In genomic region chr2:158457826-158458616, GRCh38 we compare ENCODE assay signal across 8 cellular contexts. TPM values are rescaled to one million over a fixed set of nuclear protein-coding genes. Genes with fewer than 3 reads are reported as not detected.
DNase-seq lines count a peak whose midpoint lies in the region; ATAC-seq and TF ChIP-seq lines count a peak whose summit lies in the region.

No MANE protein-coding gene starts in this region.

- H3K23ac ChIP-seq in neuronal stem cell (ENCODE audit: low read depth, low read length, poor library complexity) = peak overlapping the region; percentile 98

- peak overlapping the region; percentile 52 for H4K8ac ChIP-seq in neuronal stem cell (ENCODE audit: low read depth, low read length)

- H3K4me2 ChIP-seq in OCI-LY1 (ENCODE audit: low read length) (peak overlapping the region; percentile 77), neuronal stem cell (ENCODE audit: insufficient read depth, low read length, poor library complexity, severe bottlenecking) (peak overlapping the region; percentile 63)

- no peaks in the 10 kb centered on the region for H3K36me3 ChIP-seq in CD8-positive, alpha-beta T cell (ENCODE audit: insufficient read depth, low read length)
- H3K36me3 ChIP-seq in OCI-LY1 (ENCODE audit: insufficient read depth, low read length) (no peaks in the 10 kb centered on the region), neuronal stem cell (replicated peaks in 1 of 2; ENCODE audit: control insufficient read depth in 2 of 2, insufficient read depth in 2 of 2, low read length in 2 of 2) (no peaks in the 10 kb centered on the region), tibial artery (no peaks in the 10 kb centered on the region)

- peak overlapping the region; percentile 49 for H3K27ac ChIP-seq in CD8-positive, alpha-beta T cell (ENCODE audit: low read depth, low read length)
- H3K27ac ChIP-seq in OCI-LY1 (ENCODE audit: low read depth, low read length, poor library complexity, severe bottlenecking) = no peak overlapping the region
- peak overlapping the region; percentile 97 for H3K27ac ChIP-seq in neuronal stem cell (replicated peaks; ENCODE audit: low read length)
- H3K27ac ChIP-seq in tibial artery = peak overlapping the region; percentile 92 to 96

- H3K4ac ChIP-seq in neuronal stem cell (ENCODE audit: low read length) = peak overlapping the region; percentile 66

- peaks cover 8% of the 10 kb centered on the region for H3K36me3 Mint-ChIP-seq in CD8-positive, alpha-beta T cell

- H3K4me3 Mint-ChIP-seq in CD8-positive, alpha-beta T cell = peak overlapping the region; percentile 96

- no peaks in the 10 kb centered on the region for H3K79me1 ChIP-seq in neuronal stem cell (ENCODE audit: low read depth, low read length)

- H2BK120ac ChIP-seq in neuronal stem cell (ENCODE audit: low read depth, low read length) = peak overlapping the region; percentile 96

- no peaks in the 10 kb centered on the region for H3F3A ChIP-seq in OCI-LY1 (ENCODE audit: insufficient read depth, low read length)

- POLR2A ChIA-PET in CD8-positive, alpha-beta T cell (lab: Charles Lee) = interaction anchor here (0.6 to 0.9 kb wide), 3 partner anchors 14 to 157 kb away, joined by 3 read pairs; no protein-coding TSS in a partner anchor

- no peaks in the 10 kb centered on the region for H3K9me3 Mint-ChIP-seq in CD8-positive, alpha-beta T cell

- H3K4me1 Mint-ChIP-seq in CD8-positive, alpha-beta T cell (ENCODE audit: low read depth) = peaks cover 16% of the 10 kb centered on the region

- peak in 6 of 7 experiments; percentile 26 to 60 (median 46) for DNase-seq in CD8-positive, alpha-beta T cell
- DNase-seq in GM19238 (ENCODE audit: insufficient read length, low spot score) = peak; percentile 32
- peak; percentile 64 for DNase-seq in activated naive CD4-positive, alpha-beta T cell treated with Interleukin-2 at 50 U/mL for 16 hours
- peak; percentile 68 for DNase-seq in globus pallidus (ENCODE audit: low spot score)
- DNase-seq in neuronal stem cell (ENCODE audit: low spot score) = peak; percentile 83
- peak; percentile 45 to 78 for DNase-seq in tibial artery

- peak overlapping the region; percentile 19 for H2AK5ac ChIP-seq in neuronal stem cell (ENCODE audit: low read depth, low read length)

- H2AFZ ChIP-seq in OCI-LY1 (ENCODE audit: low read length) (no peak overlapping the region), neuronal stem cell (ENCODE audit: low read length) (peak overlapping the region; percentile 99)

- H2BK15ac ChIP-seq in neuronal stem cell (ENCODE audit: low read length) = peak overlapping the region; percentile 96

- H4K91ac ChIP-seq in neuronal stem cell (ENCODE audit: low read depth, low read length, poor library complexity) = no peak overlapping the region

- CTCF ChIA-PET in CD8-positive, alpha-beta T cell (lab: Charles Lee) = interaction anchor here (1.3 to 2.0 kb wide), 3 partner anchors 9 to 15 kb away, joined by 3 to 5 read pairs (median 4); no protein-coding TSS in a partner anchor

- WGBS in neuronal stem cell (ENCODE audit: extremely low coverage in 2 of 2, insufficient read length in 2 of 2, insufficient replicate concordance in 1 of 2), 2 donors = no CpG with 5 or more reads among the region's 61 CpGs

- peak overlapping the region; percentile 49 for H3K14ac ChIP-seq in neuronal stem cell (ENCODE audit: low read length)

- peak; percentile 39 for ATAC-seq in CD8-positive, alpha-beta T cell
- peak; percentile 56 for ATAC-seq in HG03354 (IDR thresholded peaks at IDR 0.05; ENCODE audit: poor library complexity, severe bottlenecking, unreplicated experiment)

- intact Hi-C loops in CD8-positive, alpha-beta T cell (cut with DNase I, micrococcal nuclease) = loop anchor here (5.0 to 10.0 kb wide), 13 partner anchors 289 to 1949 kb away; partner anchors contain the start of genes ACVR1 (in 2 of the 2), ACVR1C (in 2 of the 2), CYTIP (in 1 of the 2) and LY75 (in 1 of the 2)
- intact Hi-C loops in tibial artery (cut with DNase I; ENCODE audit: low total_unique reads) = no loop called here

- H3K79me2 ChIP-seq in OCI-LY1 (ENCODE audit: insufficient read depth, low read length) = no peaks in the 10 kb centered on the region

- H2BK5ac ChIP-seq in neuronal stem cell (ENCODE audit: low read length) = peak overlapping the region; percentile 99

- peak overlapping the region; percentile 63 for H2BK12ac ChIP-seq in neuronal stem cell (ENCODE audit: low read length)

- H3K27me3 Mint-ChIP-seq in CD8-positive, alpha-beta T cell (ENCODE audit: low read depth) = peaks cover 8% of the 10 kb centered on the region

- H3K27ac Mint-ChIP-seq in CD8-positive, alpha-beta T cell = peak overlapping the region; percentile 72

- H3K9ac ChIP-seq in OCI-LY1 (ENCODE audit: low read length) (peak overlapping the region; percentile 70), neuronal stem cell (ENCODE audit: low read depth, low read length, poor library complexity) (peak overlapping the region; percentile 94)

- TF ChIP-seq CTCF in CD8-positive, alpha-beta T cell (IDR thresholded peaks at IDR 0.05) = peak; percentile 30
- TF ChIP-seq CTCF in OCI-LY1 (IDR thresholded peaks at IDR 0.05; ENCODE audit: low read length) (peak; percentile 14; the same call in 1 of the 2 replicates), tibial artery (IDR thresholded peaks at IDR 0.05) (peak; percentile 37 to 39)

- no peaks in the 10 kb centered on the region for H3K9me3 ChIP-seq in CD8-positive, alpha-beta T cell (ENCODE audit: low read length)
- H3K9me3 ChIP-seq in OCI-LY1 (ENCODE audit: low read length) (no peaks in the 10 kb centered on the region), neuronal stem cell (replicated peaks in 1 of 2; ENCODE audit: control insufficient read depth in 2 of 2, insufficient read depth in 1 of 2, low read depth in 1 of 2, low read length in 2 of 2) (no peaks in the 10 kb centered on the region), tibial artery (no peaks in the 10 kb centered on the region)

- H3K27me3 ChIP-seq in CD8-positive, alpha-beta T cell (ENCODE audit: insufficient read depth, low read length) = no peaks in the 10 kb centered on the region
- H3K27me3 ChIP-seq in OCI-LY1 (ENCODE audit: insufficient read depth, low read length) (no peaks in the 10 kb centered on the region), neuronal stem cell (ENCODE audit: control insufficient read depth in 3 of 3, insufficient read depth in 3 of 3, low read depth in 1 of 3, low read length in 3 of 3) (peaks cover 0 to 11% (median 0%) of the 10 kb centered on the region in 3 experiments), tibial artery (no peaks in the 10 kb centered on the region)

- H3K18ac ChIP-seq in neuronal stem cell (ENCODE audit: low read length) = peak overlapping the region; percentile 99

- no peaks in the 10 kb centered on the region for H4K20me1 ChIP-seq in OCI-LY1 (ENCODE audit: insufficient read depth, low read length)

- H3K4me3 ChIP-seq in CD8-positive, alpha-beta T cell (ENCODE audit: low read depth, low read length) = peak overlapping the region; percentile 81
- H3K4me3 ChIP-seq in OCI-LY1 (ENCODE audit: low read depth, low read length, poor library complexity, severe bottlenecking) (peak overlapping the region; percentile 71), neuronal stem cell (ENCODE audit: low read length in 2 of 2) (peak overlapping the region; percentile 85 to 96), tibial artery (peak overlapping the region; percentile 89 to 95)

- H3K4me1 ChIP-seq in CD8-positive, alpha-beta T cell (ENCODE audit: insufficient read depth, low read length) = peaks cover 12% of the 10 kb centered on the region
- H3K4me1 ChIP-seq in OCI-LY1 (ENCODE audit: insufficient read depth, low read length, severe bottlenecking) (peaks cover 14% of the 10 kb centered on the region), neuronal stem cell (ENCODE audit: control insufficient read depth in 2 of 2, insufficient read depth in 1 of 2, low read depth in 1 of 2, low read length in 2 of 2) (peaks cover 10 to 18% of the 10 kb centered on the region in 2 donors), tibial artery (peaks cover 0 to 20% (median 7%) of the 10 kb centered on the region in 4 donors)

- H3K9me2 ChIP-seq in OCI-LY1 (ENCODE audit: low read depth, low read length) = no peaks in the 10 kb centered on the region

RNA-seq across cellular contexts. Expression of gene PKP4, which starts 1.3 kb away (rescaled TPM):
- 1 to 10 TPM; 5.7 to 8.1 TPM for total RNA-seq in CD8-positive, alpha-beta T cell
- polyA plus RNA-seq in neuronal stem cell (2013, experiment 1 of 2) = 54.8 TPM
- 52.6 TPM for polyA plus RNA-seq in neuronal stem cell (2013, experiment 2 of 2)

RNA-seq across cellular contexts. Expression of gene CCDC148, which starts 1.5 kb away (rescaled TPM):
- not detected for total RNA-seq in CD8-positive, alpha-beta T cell
- 3.4 TPM for polyA plus RNA-seq in neuronal stem cell (2013, experiment 1 of 2)
- polyA plus RNA-seq in neuronal stem cell (2013, experiment 2 of 2) = 3.2 TPM

Comparison
In these comparisons a context has a peak if more than half of its experiments do, and no peak if none do; other contexts are left out.
1. DNase-seq: peak in every context shown above with its lines; median percentile 83 in neuronal stem cell; 68 in globus pallidus; 64 in activated naive CD4-positive, alpha-beta T cell treated with Interleukin-2 at 50 U/mL for 16 hours; 62 in tibial artery; 46 in CD8-positive, alpha-beta T cell; 32 in GM19238.